1 cellular context compared by ENCODE assay signal in the genomic region with DNA sequence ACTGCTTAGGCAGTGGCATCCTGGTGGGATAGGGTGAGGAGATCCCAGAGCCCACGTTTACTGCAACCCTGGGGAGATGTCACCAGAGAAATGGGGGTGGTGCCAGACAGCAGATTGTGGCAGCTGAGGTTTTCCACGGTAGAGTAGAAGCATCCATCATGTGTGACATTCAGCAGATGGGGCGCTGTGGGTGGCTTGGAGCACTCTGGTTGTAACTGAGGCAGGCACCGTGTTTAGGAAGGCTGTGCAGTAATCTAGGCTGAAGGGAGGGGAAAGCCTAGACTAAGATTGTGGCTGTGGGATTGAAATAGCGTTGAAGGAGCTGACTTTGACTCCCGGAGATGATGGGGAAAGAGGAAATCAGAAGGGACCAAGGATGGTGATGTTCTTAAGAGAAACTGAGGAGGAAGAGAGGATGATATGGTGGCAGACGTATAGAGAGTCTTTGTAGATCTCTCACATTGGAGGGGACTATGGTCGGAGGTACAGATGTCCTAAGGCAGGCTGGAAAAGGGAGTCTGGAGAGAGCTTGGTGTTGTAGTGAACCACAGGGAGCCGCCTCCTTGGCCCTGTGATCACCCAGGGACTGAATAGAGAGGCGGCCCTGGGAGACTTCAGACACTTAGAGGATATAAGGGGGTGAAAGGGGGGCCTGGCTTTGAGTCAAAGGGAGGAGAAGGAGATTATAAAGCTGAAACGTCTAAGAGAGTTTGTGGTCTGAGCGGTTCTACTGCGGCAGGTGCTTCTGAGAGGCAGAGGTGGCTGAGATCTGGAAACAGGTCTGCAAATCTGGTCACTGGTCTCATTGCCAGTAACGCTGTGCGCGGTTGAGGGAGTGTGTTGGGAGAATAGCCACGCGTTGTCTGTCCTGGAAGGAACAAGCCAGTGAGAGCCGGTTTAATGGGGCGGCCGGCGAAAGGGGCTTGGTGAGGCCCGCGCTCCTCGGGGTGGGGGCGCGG.
TF ChIP-seq lines count a peak whose summit lies in the region.

No MANE protein-coding gene starts in this region.

TF ChIP-seq in HepG2, 621 proteins besides CTCF, POLR2A, EP300 and RAD21:
- no peak for TF ChIP-seq TP53 (CRISPR knock-in tag; conservative IDR thresholded peaks at IDR 0.05)
- no peak for TF ChIP-seq ZNF737 (CRISPR knock-in tag; IDR thresholded peaks at IDR 0.05; ENCODE audit: borderline replicate concordance)
- TF ChIP-seq, protein P1, sequence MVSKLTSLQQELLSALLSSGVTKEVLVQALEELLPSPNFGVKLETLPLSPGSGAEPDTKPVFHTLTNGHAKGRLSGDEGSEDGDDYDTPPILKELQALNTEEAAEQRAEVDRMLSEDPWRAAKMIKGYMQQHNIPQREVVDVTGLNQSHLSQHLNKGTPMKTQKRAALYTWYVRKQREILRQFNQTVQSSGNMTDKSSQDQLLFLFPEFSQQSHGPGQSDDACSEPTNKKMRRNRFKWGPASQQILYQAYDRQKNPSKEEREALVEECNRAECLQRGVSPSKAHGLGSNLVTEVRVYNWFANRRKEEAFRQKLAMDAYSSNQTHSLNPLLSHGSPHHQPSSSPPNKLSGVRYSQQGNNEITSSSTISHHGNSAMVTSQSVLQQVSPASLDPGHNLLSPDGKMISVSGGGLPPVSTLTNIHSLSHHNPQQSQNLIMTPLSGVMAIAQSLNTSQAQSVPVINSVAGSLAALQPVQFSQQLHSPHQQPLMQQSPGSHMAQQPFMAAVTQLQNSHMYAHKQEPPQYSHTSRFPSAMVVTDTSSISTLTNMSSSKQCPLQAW (CRISPR knock-in tag; IDR thresholded peaks at IDR 0.05) = peak; percentile 28; the same call in 1 of the 2 replicates
- no peak for TF ChIP-seq ZNF253 (CRISPR knock-in tag; IDR thresholded peaks at IDR 0.05; ENCODE audit: borderline replicate concordance)
- TF ChIP-seq ZFP1 (CRISPR knock-in tag; IDR thresholded peaks at IDR 0.05) = no peak
- TF ChIP-seq ZNF746 (CRISPR knock-in tag; IDR thresholded peaks at IDR 0.05) = no peak
- 0 out of 2 replicates have a peak, but pooled peaks have one; percentile 31 for TF ChIP-seq SAP130 (CRISPR knock-in tag; IDR thresholded peaks at IDR 0.05; ENCODE audit: low read depth)
- TF ChIP-seq TGIF2 (CRISPR knock-in tag; IDR thresholded peaks at IDR 0.05) = peak; percentile 14; the same call in 1 of the 2 replicates
- TF ChIP-seq, protein P2, sequence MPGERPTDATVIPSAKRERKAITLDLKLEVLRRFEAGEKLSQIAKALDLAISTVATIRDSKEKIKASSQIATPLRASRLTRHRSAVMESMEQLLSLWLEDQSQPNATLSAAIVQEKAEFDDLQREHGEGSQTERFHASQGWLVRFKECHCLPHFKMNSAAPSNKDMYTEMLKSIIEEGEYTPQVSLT (CRISPR knock-in tag; IDR thresholded peaks at IDR 0.05; ENCODE audit: borderline replicate concordance, low read depth) = no peak
- no peak for TF ChIP-seq ZNF12 (CRISPR knock-in tag; IDR thresholded peaks at IDR 0.05)
- 0 out of 2 replicates have a peak, but pooled peaks have one; percentile 4 for TF ChIP-seq ZNF543 (CRISPR knock-in tag; IDR thresholded peaks at IDR 0.05)
- TF ChIP-seq REPIN1 (CRISPR knock-in tag; IDR thresholded peaks at IDR 0.05; ENCODE audit: borderline replicate concordance, low read depth) = 0 out of 2 replicates have a peak, but pooled peaks have one; percentile 30
- 0 out of 2 replicates have a peak, but pooled peaks have one; percentile 3 for TF ChIP-seq GATAD2A (CRISPR knock-in tag; IDR thresholded peaks at IDR 0.05)
- no peak for TF ChIP-seq EZH2 (conservative IDR thresholded peaks at IDR 0.05; ENCODE audit: low read depth, low read length)
- peak; percentile 58; the same call in 1 of the 2 replicates for TF ChIP-seq ZNF431 (CRISPR knock-in tag; IDR thresholded peaks at IDR 0.05; ENCODE audit: borderline replicate concordance, low read depth)
- 0 out of 2 replicates have a peak, but pooled peaks have one; percentile 23 for TF ChIP-seq ZMYM2 (CRISPR knock-in tag; IDR thresholded peaks at IDR 0.05)
- TF ChIP-seq, protein P3, sequence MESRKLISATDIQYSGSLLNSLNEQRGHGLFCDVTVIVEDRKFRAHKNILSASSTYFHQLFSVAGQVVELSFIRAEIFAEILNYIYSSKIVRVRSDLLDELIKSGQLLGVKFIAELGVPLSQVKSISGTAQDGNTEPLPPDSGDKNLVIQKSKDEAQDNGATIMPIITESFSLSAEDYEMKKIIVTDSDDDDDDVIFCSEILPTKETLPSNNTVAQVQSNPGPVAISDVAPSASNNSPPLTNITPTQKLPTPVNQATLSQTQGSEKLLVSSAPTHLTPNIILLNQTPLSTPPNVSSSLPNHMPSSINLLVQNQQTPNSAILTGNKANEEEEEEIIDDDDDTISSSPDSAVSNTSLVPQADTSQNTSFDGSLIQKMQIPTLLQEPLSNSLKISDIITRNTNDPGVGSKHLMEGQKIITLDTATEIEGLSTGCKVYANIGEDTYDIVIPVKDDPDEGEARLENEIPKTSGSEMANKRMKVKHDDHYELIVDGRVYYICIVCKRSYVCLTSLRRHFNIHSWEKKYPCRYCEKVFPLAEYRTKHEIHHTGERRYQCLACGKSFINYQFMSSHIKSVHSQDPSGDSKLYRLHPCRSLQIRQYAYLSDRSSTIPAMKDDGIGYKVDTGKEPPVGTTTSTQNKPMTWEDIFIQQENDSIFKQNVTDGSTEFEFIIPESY (CRISPR knock-in tag; IDR thresholded peaks at IDR 0.05) = peak; percentile 29; the same call in 1 of the 2 replicates
- no peak for TF ChIP-seq ZNF672 (CRISPR knock-in tag; IDR thresholded peaks at IDR 0.05)
- no peak for TF ChIP-seq NONO (IDR thresholded peaks at IDR 0.05)
- TF ChIP-seq NONO (CRISPR knock-in tag; conservative IDR thresholded peaks at IDR 0.05) = peak; percentile 4; the same call in 1 of the 2 replicates
- no peak for TF ChIP-seq GFI1 (CRISPR knock-in tag; IDR thresholded peaks at IDR 0.05; ENCODE audit: borderline replicate concordance)
- no peak for TF ChIP-seq RFXANK (CRISPR knock-in tag; IDR thresholded peaks at IDR 0.05)
- TF ChIP-seq ZNF451 (CRISPR knock-in tag; IDR thresholded peaks at IDR 0.05) = no peak
- TF ChIP-seq, protein P4, sequence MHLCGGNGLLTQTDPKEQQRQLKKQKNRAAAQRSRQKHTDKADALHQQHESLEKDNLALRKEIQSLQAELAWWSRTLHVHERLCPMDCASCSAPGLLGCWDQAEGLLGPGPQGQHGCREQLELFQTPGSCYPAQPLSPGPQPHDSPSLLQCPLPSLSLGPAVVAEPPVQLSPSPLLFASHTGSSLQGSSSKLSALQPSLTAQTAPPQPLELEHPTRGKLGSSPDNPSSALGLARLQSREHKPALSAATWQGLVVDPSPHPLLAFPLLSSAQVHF (CRISPR knock-in tag; IDR thresholded peaks at IDR 0.05) = no peak
- TF ChIP-seq BRD4 (CRISPR knock-in tag; IDR thresholded peaks at IDR 0.05) = peak; percentile 57; the same call in 1 of the 2 replicates
- peak; percentile 10 for TF ChIP-seq PTBP1 (IDR thresholded peaks at IDR 0.05; ENCODE audit: low read depth, low read length, poor library complexity, severe bottlenecking)
- TF ChIP-seq ZNF34 (CRISPR knock-in tag; IDR thresholded peaks at IDR 0.05; ENCODE audit: borderline replicate concordance) = peak; percentile 17; the same call in 1 of the 2 replicates
- TF ChIP-seq ZNF251 (CRISPR knock-in tag; IDR thresholded peaks at IDR 0.05) = peak; percentile 39; the same call in 1 of the 2 replicates
- TF ChIP-seq ZNF263 (CRISPR knock-in tag; IDR thresholded peaks at IDR 0.05) = peak; percentile 58
- TF ChIP-seq ZNF383 (CRISPR knock-in tag; IDR thresholded peaks at IDR 0.05; ENCODE audit: borderline replicate concordance) = 0 out of 2 replicates have a peak, but pooled peaks have one; percentile 14
- no peak for TF ChIP-seq SATB2 (CRISPR knock-in tag; IDR thresholded peaks at IDR 0.05)
- TF ChIP-seq ZKSCAN8 (CRISPR knock-in tag; IDR thresholded peaks at IDR 0.05; ENCODE audit: borderline replicate concordance) = 0 out of 2 replicates have a peak, but pooled peaks have one; percentile 12
- TF ChIP-seq BORCS8-MEF2B (CRISPR knock-in tag; IDR thresholded peaks at IDR 0.05) = 0 out of 2 replicates have a peak, but pooled peaks have one; percentile 6
- TF ChIP-seq CHD4 (IDR thresholded peaks at IDR 0.05; ENCODE audit: borderline replicate concordance, low read length) = no peak
- no peak for TF ChIP-seq ZSCAN30 (CRISPR knock-in tag; IDR thresholded peaks at IDR 0.05)
- 0 out of 2 replicates have a peak, but pooled peaks have one; percentile 43 for TF ChIP-seq ZNF432 (CRISPR knock-in tag; IDR thresholded peaks at IDR 0.05; ENCODE audit: borderline replicate concordance)
- TF ChIP-seq, protein P5, sequence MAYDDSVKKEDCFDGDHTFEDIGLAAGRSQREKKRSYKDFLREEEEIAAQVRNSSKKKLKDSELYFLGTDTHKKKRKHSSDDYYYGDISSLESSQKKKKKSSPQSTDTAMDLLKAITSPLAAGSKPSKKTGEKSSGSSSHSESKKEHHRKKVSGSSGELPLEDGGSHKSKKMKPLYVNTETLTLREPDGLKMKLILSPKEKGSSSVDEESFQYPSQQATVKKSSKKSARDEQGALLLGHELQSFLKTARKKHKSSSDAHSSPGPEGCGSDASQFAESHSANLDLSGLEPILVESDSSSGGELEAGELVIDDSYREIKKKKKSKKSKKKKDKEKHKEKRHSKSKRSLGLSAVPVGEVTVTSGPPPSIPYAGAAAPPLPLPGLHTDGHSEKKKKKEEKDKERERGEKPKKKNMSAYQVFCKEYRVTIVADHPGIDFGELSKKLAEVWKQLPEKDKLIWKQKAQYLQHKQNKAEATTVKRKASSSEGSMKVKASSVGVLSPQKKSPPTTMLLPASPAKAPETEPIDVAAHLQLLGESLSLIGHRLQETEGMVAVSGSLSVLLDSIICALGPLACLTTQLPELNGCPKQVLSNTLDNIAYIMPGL (CRISPR knock-in tag; IDR thresholded peaks at IDR 0.05; ENCODE audit: borderline replicate concordance in 1 of 2, low read depth in 1 of 2) = peak in 1 of 2 experiments; percentile 22; a peak in 1 of 4 replicates
- TF ChIP-seq, protein P6, sequence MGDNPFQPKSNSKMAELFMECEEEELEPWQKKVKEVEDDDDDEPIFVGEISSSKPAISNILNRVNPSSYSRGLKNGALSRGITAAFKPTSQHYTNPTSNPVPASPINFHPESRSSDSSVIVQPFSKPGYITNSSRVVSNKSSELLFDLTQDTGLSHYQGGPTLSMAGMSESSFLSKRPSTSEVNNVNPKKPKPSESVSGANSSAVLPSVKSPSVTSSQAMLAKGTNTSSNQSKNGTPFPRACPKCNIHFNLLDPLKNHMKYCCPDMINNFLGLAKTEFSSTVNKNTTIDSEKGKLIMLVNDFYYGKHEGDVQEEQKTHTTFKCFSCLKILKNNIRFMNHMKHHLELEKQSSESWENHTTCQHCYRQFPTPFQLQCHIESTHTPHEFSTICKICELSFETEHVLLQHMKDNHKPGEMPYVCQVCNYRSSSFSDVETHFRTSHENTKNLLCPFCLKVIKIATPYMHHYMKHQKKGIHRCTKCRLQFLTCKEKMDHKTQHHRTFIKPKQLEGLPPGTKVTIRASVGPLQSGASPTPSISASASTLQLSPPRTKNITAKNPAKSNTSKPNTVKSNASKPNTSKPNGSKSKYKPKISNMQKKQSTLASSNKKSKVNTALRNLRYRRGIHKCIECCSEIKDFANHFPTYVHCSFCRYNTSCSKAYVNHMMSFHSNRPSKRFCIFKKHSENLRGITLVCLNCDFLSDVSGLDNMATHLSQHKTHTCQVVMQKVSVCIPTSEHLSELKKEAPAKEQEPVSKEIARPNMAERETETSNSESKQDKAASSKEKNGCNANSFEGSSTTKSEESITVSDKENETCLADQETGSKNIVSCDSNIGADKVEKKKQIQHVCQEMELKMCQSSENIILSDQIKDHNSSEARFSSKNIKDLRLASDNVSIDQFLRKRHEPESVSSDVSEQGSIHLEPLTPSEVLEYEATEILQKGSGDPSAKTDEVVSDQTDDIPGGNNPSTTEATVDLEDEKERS (CRISPR knock-in tag; IDR thresholded peaks at IDR 0.05) = no peak
- no peak for TF ChIP-seq CBX2 (IDR thresholded peaks at IDR 0.05; ENCODE audit: low read depth, low read length)
- TF ChIP-seq CBX2 (CRISPR knock-in tag; IDR thresholded peaks at IDR 0.05; ENCODE audit: low read depth) = peak; percentile 46; the same call in 1 of the 2 replicates
- no peak for TF ChIP-seq MLLT10 (CRISPR knock-in tag; IDR thresholded peaks at IDR 0.05)
- peak; percentile 13; the same call in 1 of the 2 replicates for TF ChIP-seq NR2F2 (IDR thresholded peaks at IDR 0.05; ENCODE audit: borderline replicate concordance, low read depth)
- TF ChIP-seq MAF1 (CRISPR knock-in tag; IDR thresholded peaks at IDR 0.05; ENCODE audit: borderline replicate concordance) = no peak
- TF ChIP-seq SSRP1 (CRISPR knock-in tag; IDR thresholded peaks at IDR 0.05) = 0 out of 2 replicates have a peak, but pooled peaks have one; percentile 32
- TF ChIP-seq PHF20 (CRISPR knock-in tag; IDR thresholded peaks at IDR 0.05) = peak; percentile 9; the same call in 1 of the 2 replicates
- no peak for TF ChIP-seq RNF2 (conservative IDR thresholded peaks at IDR 0.05; ENCODE audit: low read depth)
